8 cellular contexts compared by ENCODE assay signal in the genomic region with DNA sequence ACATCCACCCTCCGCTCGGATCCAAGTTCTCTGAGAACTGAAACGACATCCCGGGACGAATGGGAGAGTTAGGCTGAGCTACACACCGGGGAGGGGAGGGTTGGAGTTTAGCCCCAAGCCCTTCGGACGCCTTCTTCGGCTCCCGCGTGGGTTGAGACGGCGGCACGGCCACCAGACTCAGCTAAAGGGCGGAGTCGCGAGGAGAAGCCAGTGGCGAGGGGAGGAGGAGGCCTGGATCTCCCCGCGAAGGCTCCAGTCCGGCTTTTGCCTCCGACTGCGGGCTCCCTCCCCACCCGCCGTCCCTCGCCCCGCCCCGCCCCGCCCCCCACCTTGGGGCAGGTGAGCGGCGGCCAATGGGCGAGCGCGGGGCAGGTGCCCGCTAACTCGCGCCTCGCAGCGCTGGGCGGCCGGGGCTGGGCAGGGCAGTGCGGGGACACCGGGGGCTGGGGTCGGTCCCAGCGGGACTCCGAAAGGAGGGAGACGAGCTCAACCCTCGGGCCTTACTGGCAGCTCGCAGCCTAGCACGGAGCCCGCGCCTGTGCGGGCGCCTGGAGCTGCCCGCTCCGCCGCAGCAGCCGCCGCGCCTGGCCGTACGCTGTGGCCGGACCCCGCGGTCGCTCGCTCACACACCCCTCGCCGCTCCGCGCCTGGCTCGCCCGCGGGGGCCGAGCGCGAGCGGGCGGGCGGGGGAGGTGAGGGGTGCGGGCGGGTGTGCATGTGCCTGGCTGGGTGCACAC. TPM values are rescaled to one million over a fixed set of nuclear protein-coding genes. Genes with fewer than 3 reads are reported as not detected.
DNase-seq lines count a peak whose midpoint lies in the region; ATAC-seq, FAIRE-seq and TF ChIP-seq lines count a peak whose summit lies in the region.

A gene (plus strand): TSS at position 382 of the 737 bp plus-strand sequence. CDS start 334 bp downstream, at position 716.

- intact Hi-C loops in CD4-positive, alpha-beta memory T cell (cut with micrococcal nuclease): no loop called here
- intact Hi-C loops in breast epithelium (cut with DNase I; ENCODE audit: low total_unique reads): no loop called here
- intact Hi-C loops in HepG2 (cut with micrococcal nuclease; ENCODE audit: unreplicated experiment): loop anchor here (1.0 kb wide), 1 partner anchor 30 kb away; a partner anchor contains a TSS
- intact Hi-C loops in posterior vena cava (cut with DNase I): no loop called here

- ATAC-seq in GM19372 (IDR thresholded peaks at IDR 0.05; ENCODE audit: low read depth, unreplicated experiment): peak; percentile 30
- peak; percentile 62 for ATAC-seq in HepG2
- peak; percentile 67 for ATAC-seq in stimulated activated memory B cell treated with anti-CD40 and anti-IgM and Interleukin-4, amounts not matched to agents 10 μg/mL and 1 μg/mL and 100 μg/mL, for 72 hours

- CTCF ChIA-PET in CD4-positive, alpha-beta memory T cell (lab: Charles Lee; ENCODE audit: partially characterized antibody): interaction anchor here (0.6 to 1.0 kb wide), 4 partner anchors 11 to 53 kb away, joined by 3 read pairs; a partner anchor contains a TSS
- CTCF ChIA-PET in HepG2 (lab: Yijun Ruan, JAX; ENCODE audit: low intra/inter-chr PET ratio, low total read pairs): interaction anchor here (1.2 kb wide), 1 partner anchor 30 kb away, joined by 3 read pairs; a partner anchor contains a TSS

- no peak for FAIRE-seq in HepG2 (lab: Jason Lieb, UNC)

- peaks cover 0 to 3% of the 10 kb centered on the region in 2 donors for H3K36me3 Mint-ChIP-seq in CD4-positive, alpha-beta memory T cell
- no peaks in the 10 kb centered on the region for H3K36me3 Mint-ChIP-seq in stimulated activated memory B cell treated with anti-CD40 and anti-IgM and Interleukin-4, amounts not matched to agents 10 μg/mL and 1 μg/mL and 100 μg/mL, for 72 hours

- POLR2A ChIA-PET in CD4-positive, alpha-beta memory T cell (lab: Charles Lee; ENCODE audit: partially characterized antibody): interaction anchor here (2.1 kb wide), 1 partner anchor 10 kb away, joined by 7 read pairs; no protein-coding TSS in a partner anchor
- POLR2A ChIA-PET in HepG2 (lab: Yijun Ruan, JAX): interaction anchor here (0.6 to 3.0 kb wide), 5 partner anchors 23 to 57 kb away, joined by 3 to 13 read pairs (median 5); a partner anchor contains a TSS

- no peak for TF ChIP-seq CTCF in breast epithelium (IDR thresholded peaks at IDR 0.05)
- no peak; the same call in 1 of the 2 replicates for TF ChIP-seq CTCF in HepG2 (CRISPR knock-in tag; IDR thresholded peaks at IDR 0.05)

- peaks cover 0 to 5% (median 0%) of the 10 kb centered on the region in 8 donors for H3K9me3 Mint-ChIP-seq in CD4-positive, alpha-beta memory T cell
- H3K9me3 Mint-ChIP-seq in stimulated activated memory B cell treated with anti-CD40 and anti-IgM and Interleukin-4, amounts not matched to agents 10 μg/mL and 1 μg/mL and 100 μg/mL, for 72 hours: no peaks in the 10 kb centered on the region

- peak within 1 kb of the TSS; percentile 100 for H3K4me2 ChIP-seq in HepG2 (ENCODE audit: low read depth, low read length)

- no peak for TF ChIP-seq EP300 in HepG2 (IDR thresholded peaks at IDR 0.05; ENCODE audit: low read depth in 2 of 2, low read length in 2 of 2)
- TF ChIP-seq EP300 in HepG2 (CRISPR knock-in tag; IDR thresholded peaks at IDR 0.05; ENCODE audit: borderline replicate concordance): no peak

- H3K27ac ChIP-seq in CD4-positive, alpha-beta memory T cell (ENCODE audit: low read depth, low read length): no peak within 1 kb of the TSS
- no peak within 1 kb of the TSS for H3K27ac ChIP-seq in HUES6 (ENCODE audit: low read depth, low read length)
- H3K27ac ChIP-seq in SJCRH30: no peak within 1 kb of the TSS
- H3K27ac ChIP-seq in breast epithelium: no peak within 1 kb of the TSS
- peak within 1 kb of the TSS; percentile 12 for H3K27ac ChIP-seq in HepG2 (ENCODE audit: extremely low read length, insufficient read depth, low read length)

- no TSS peak for BruUV-seq in HepG2 (replicated peaks; lab: Mats Ljungman, UMichigan)

- in situ Hi-C loops in HepG2 (cut with HindIII; ENCODE audit: extremely low pct_ligation_motif_present, low pct_unique_long_range_greater_than_20kb): no loop called here

- WGBS in HepG2 (ENCODE audit: low lambda C conversion rate): 0% methylated on average over 14 of the region's 82 CpGs

- H3K9ac ChIP-seq in HUES6 (ENCODE audit: low read length): peak within 1 kb of the TSS; percentile 7
- H3K9ac ChIP-seq in HepG2 (ENCODE audit: insufficient read depth, low read depth, low read length): peak within 1 kb of the TSS; percentile 62

- no peaks in the 10 kb centered on the region for H3K9me3 ChIP-seq in CD4-positive, alpha-beta memory T cell (ENCODE audit: control insufficient read depth in 1 of 2, low read length in 2 of 2)
- H3K9me3 ChIP-seq in HUES6 (ENCODE audit: control insufficient read depth, insufficient read depth, low read depth, low read length): no peaks in the 10 kb centered on the region
- H3K9me3 ChIP-seq in SJCRH30 (replicated peaks): no peaks in the 10 kb centered on the region
- H3K9me3 ChIP-seq in breast epithelium: no peaks in the 10 kb centered on the region
- H3K9me3 ChIP-seq in HepG2 (ENCODE audit: low read length): no peaks in the 10 kb centered on the region

- H3K4me3 Mint-ChIP-seq in CD4-positive, alpha-beta memory T cell: peak within 1 kb of the TSS; percentile 73 to 87 (median 82)
- peak within 1 kb of the TSS; percentile 79 for H3K4me3 Mint-ChIP-seq in stimulated activated memory B cell treated with anti-CD40 and anti-IgM and Interleukin-4, amounts not matched to agents 10 μg/mL and 1 μg/mL and 100 μg/mL, for 72 hours

- peaks cover 45% of the 10 kb centered on the region for H3K4me1 ChIP-seq in CD4-positive, alpha-beta memory T cell (ENCODE audit: insufficient read depth, low read length)
- H3K4me1 ChIP-seq in HUES6 (ENCODE audit: control insufficient read depth, insufficient read depth, low read length): peaks cover 27% of the 10 kb centered on the region
- H3K4me1 ChIP-seq in SJCRH30: no peaks in the 10 kb centered on the region
- peaks cover 14 to 17% of the 10 kb centered on the region in 2 donors for H3K4me1 ChIP-seq in breast epithelium
- H3K4me1 ChIP-seq in HepG2 (ENCODE audit: insufficient read depth, low read length): peaks cover 41% of the 10 kb centered on the region

- TF ChIP-seq POLR2A in breast epithelium (IDR thresholded peaks at IDR 0.05) (no peak), HepG2 (IDR thresholded peaks at IDR 0.05; ENCODE audit: insufficient read depth in 1 of 2, low read depth in 2 of 2, low read length in 2 of 2) (no peak)

- H3K4me1 Mint-ChIP-seq in CD4-positive, alpha-beta memory T cell: peaks cover 18 to 52% (median 33%) of the 10 kb centered on the region in 4 donors
- H3K4me1 Mint-ChIP-seq in stimulated activated memory B cell treated with anti-CD40 and anti-IgM and Interleukin-4, amounts not matched to agents 10 μg/mL and 1 μg/mL and 100 μg/mL, for 72 hours: peaks cover 36% of the 10 kb centered on the region

- peaks cover 75% of the 10 kb centered on the region for H3K27me3 ChIP-seq in CD4-positive, alpha-beta memory T cell (ENCODE audit: insufficient read depth, low read length)
- peaks cover 99% of the 10 kb centered on the region for H3K27me3 ChIP-seq in HUES6 (ENCODE audit: control insufficient read depth, insufficient read depth, low read length)
- peaks cover 64% of the 10 kb centered on the region for H3K27me3 ChIP-seq in SJCRH30
- H3K27me3 ChIP-seq in breast epithelium: peaks cover 24 to 100% of the 10 kb centered on the region in 2 donors
- peaks cover 15 to 85% of the 10 kb centered on the region in 2 experiments for H3K27me3 ChIP-seq in HepG2 (ENCODE audit: control insufficient read depth in 1 of 2, insufficient read depth in 2 of 2, low read length in 2 of 2)

- peak in 4 of 5 donors; percentile 40 to 59 (median 52) for DNase-seq in CD4-positive, alpha-beta memory T cell
- no peak for DNase-seq in SJCRH30
- peak in 1 of 2 donors; percentile 45 for DNase-seq in breast epithelium (ENCODE audit: low spot score in 2 of 2)
- peak; percentile 60 for DNase-seq in HepG2 (ENCODE audit: low spot score)
- no peak for DNase-seq in posterior vena cava (ENCODE audit: low spot score)

- H3K27me3 Mint-ChIP-seq in CD4-positive, alpha-beta memory T cell: peaks cover 56 to 60% of the 10 kb centered on the region in 2 donors
- H3K27me3 Mint-ChIP-seq in stimulated activated memory B cell treated with anti-CD40 and anti-IgM and Interleukin-4, amounts not matched to agents 10 μg/mL and 1 μg/mL and 100 μg/mL, for 72 hours: peaks cover 88% of the 10 kb centered on the region

- H3K36me3 ChIP-seq in CD4-positive, alpha-beta memory T cell (ENCODE audit: insufficient read depth, low read length): no peaks in the 10 kb centered on the region
- no peaks in the 10 kb centered on the region for H3K36me3 ChIP-seq in HUES6 (ENCODE audit: control insufficient read depth, insufficient read depth, low read length)
- no peaks in the 10 kb centered on the region for H3K36me3 ChIP-seq in SJCRH30
- H3K36me3 ChIP-seq in breast epithelium: no peaks in the 10 kb centered on the region
- no peaks in the 10 kb centered on the region for H3K36me3 ChIP-seq in HepG2 (replicated peaks in 1 of 2; ENCODE audit: control insufficient read depth in 1 of 2, insufficient read depth in 2 of 2, low read length in 2 of 2)

- no peak for TF ChIP-seq RAD21 in HepG2 (CRISPR knock-in tag; IDR thresholded peaks at IDR 0.05)

- H3K79me2 ChIP-seq in HepG2 (ENCODE audit: insufficient read depth, low read length): no peaks in the 10 kb centered on the region

- H3K4me3 ChIP-seq in CD4-positive, alpha-beta memory T cell (ENCODE audit: low read length in 2 of 2): peak within 1 kb of the TSS in 1 of 2 donors; percentile 48
- H3K4me3 ChIP-seq in HUES6 (ENCODE audit: low read depth, low read length) (peak within 1 kb of the TSS; percentile 72), SJCRH30 (peak within 1 kb of the TSS; percentile 33), breast epithelium (peak within 1 kb of the TSS; percentile 25 to 66 (median 48)), HepG2 (replicated peaks in 1 of 3; ENCODE audit: insufficient read depth in 1 of 3, low read depth in 2 of 3, low read length in 3 of 3) (peak within 1 kb of the TSS; percentile 64 to 83 (median 69))

- peak within 1 kb of the TSS in 2 of 7 donors; percentile 12 to 30 for H3K27ac Mint-ChIP-seq in CD4-positive, alpha-beta memory T cell
- H3K27ac Mint-ChIP-seq in stimulated activated memory B cell treated with anti-CD40 and anti-IgM and Interleukin-4, amounts not matched to agents 10 μg/mL and 1 μg/mL and 100 μg/mL, for 72 hours: peak within 1 kb of the TSS; percentile 84

- H4K20me1 ChIP-seq in HepG2 (ENCODE audit: insufficient read depth, low read length): no peaks in the 10 kb centered on the region; the same call in 1 of the 2 replicates

- H2AFZ ChIP-seq in HepG2 (ENCODE audit: low read length): peak within 1 kb of the TSS; percentile 78

RNA-seq across cellular contexts. Expression of the gene that starts here (rescaled TPM):
- total RNA-seq in CD4-positive, alpha-beta memory T cell: not detected
- not detected for polyA plus RNA-seq in CD4-positive, alpha-beta memory T cell
- total RNA-seq in SJCRH30 (2014; rRNA removed; shearing (Covaris generic)): not detected in 2 replicates
- total RNA-seq in breast epithelium: under 1 TPM in 1 of 3 donors, not detected in 2; 0.44 TPM
- total RNA-seq in HepG2 (2016; rRNA removed; fragmentation: Illumina TruSeq; extraction: Trizol): 3.9 and 4.9 TPM in 2 replicates
- 1.4 and 3.6 TPM in 2 replicates for total RNA-seq in HepG2 (2016; cell fraction: cytosol; rRNA removed; fragmentation: Illumina TruSeq; extraction: Trizol; ENCODE audit: low read depth)
- 3.5 and 4.5 TPM in 2 replicates for total RNA-seq in HepG2 (2016; cell fraction: insoluble cytoplasmic fraction; rRNA removed; fragmentation: Illumina TruSeq; extraction: Trizol)
- total RNA-seq in HepG2 (2016; cell fraction: membrane; rRNA removed; fragmentation: Illumina TruSeq; extraction: Trizol): 3.1 and 4.4 TPM in 2 replicates
- total RNA-seq in HepG2 (2016; cell fraction: nucleus; rRNA removed; fragmentation: Illumina TruSeq; extraction: Trizol): 2.2 and 2.3 TPM in 2 replicates
- 0.62 and 0.63 TPM in 2 replicates for polyA plus RNA-seq in HepG2 (2011; rRNA removed)
- 0.30 and 0.45 TPM in 2 replicates for polyA plus RNA-seq in HepG2 (2011; cell fraction: cytosol; rRNA removed)
- 1.3 and 2.0 TPM in 2 replicates for polyA plus RNA-seq in HepG2 (2011; cell fraction: nucleus; rRNA removed)
- 0.61 and 0.76 TPM in 2 replicates for polyA plus RNA-seq in HepG2 (2012)
- polyA plus RNA-seq in HepG2 (2016; cell fraction: cytosol; fragmentation: Illumina TruSeq; extraction: Trizol; ENCODE audit: low read depth): 1.7 and 2.7 TPM in 2 replicates
- 4.2 and 5.5 TPM in 2 replicates for polyA plus RNA-seq in HepG2 (2016; cell fraction: insoluble cytoplasmic fraction; fragmentation: Illumina TruSeq; extraction: Trizol; ENCODE audit: low read depth)
- 4.4 and 4.5 TPM in 2 replicates for polyA plus RNA-seq in HepG2 (2016; cell fraction: membrane; fragmentation: Illumina TruSeq; extraction: Trizol; ENCODE audit: low read depth)
- polyA plus RNA-seq in HepG2 (2016; cell fraction: nucleus; fragmentation: Illumina TruSeq; extraction: Trizol; ENCODE audit: insufficient read depth, low read depth): 6.4 and 7.2 TPM in 2 replicates
- 0.58 TPM in 1 of 2 replicates, not detected in the other for polyA minus RNA-seq in HepG2 (2011; rRNA and poly(A)+ RNA removed; ENCODE audit: low replicate concordance)
- 0.79 TPM in 1 of 2 replicates, not detected in the other for polyA minus RNA-seq in HepG2 (2011; cell fraction: cytosol; rRNA and poly(A)+ RNA removed)
- 0.64 and 0.87 TPM in 2 replicates for polyA minus RNA-seq in HepG2 (2011; cell fraction: nucleus; rRNA and poly(A)+ RNA removed)
- not detected for total RNA-seq in posterior vena cava

Comparison
In these comparisons a context has a peak if more than half of its experiments do, and no peak if none do; other contexts are left out.
1. Peak in DNase-seq in CD4-positive, alpha-beta memory T cell; RNA of the gene not detected or under 1 TPM.